In genomic region chr2:177692042-177692823, GRCh38 we compare ENCODE assay signal across 1 cellular context.
TF ChIP-seq lines count a peak whose summit lies in the region.

No MANE protein-coding gene starts in this region.

TF ChIP-seq in HEK293, 187 proteins besides CTCF, POLR2A, EP300 and RAD21 (continued from another document):
- TF ChIP-seq PRDM6 (tag by site-specific recombination; IDR thresholded peaks at IDR 0.05) = peak; percentile 5; the same call in 1 of the 2 replicates
- no peak for TF ChIP-seq GLIS2 (tag by site-specific recombination; IDR thresholded peaks at IDR 0.05)
- no peak for TF ChIP-seq OSR2 (tag by site-specific recombination; IDR thresholded peaks at IDR 0.05)
